In genomic region chr14:54353694-54354093, GRCh38 we compare ENCODE assay signal across 20 cellular contexts. TPM values are rescaled to one million over a fixed set of nuclear protein-coding genes. Genes with fewer than 3 reads are reported as not detected.
"Had no signal": no experiment of that assay in that cellular context is flagged by ENCODE, and none has a peak within 500 bp of the region (broad histone marks: within the 10 kb centered on the region; RNA-seq: fewer than 3 reads in every experiment).

No MANE protein-coding gene starts in this region.

- DNase-seq: activated CD4-positive, alpha-beta T cell treated with anti-CD3 and anti-CD28 coated beads, Interleukin-2, amount 50 U/mL, for 1 hour; activated CD8-positive, alpha-beta memory T cell treated with anti-CD3 and anti-CD28 coated beads, Interleukin-2, amount 50 U/mL, for 4 hours; activated effector memory CD4-positive, alpha-beta T cell treated with Interleukin-2 at 50 U/mL for 16 hours; activated naive CD4-positive, alpha-beta T cell treated with anti-CD3 and anti-CD28 coated beads, Interleukin-2, amount 50 U/mL, for 16 hours; activated T-cell treated with anti-CD3 and anti-CD28 coated beads, Interleukin-2, amount 50 U/mL, for 48 hours; erythroblast; foreskin melanocyte; kidney; left ventricle myocardium superior; mesendoderm; naive thymus-derived CD8-positive, alpha-beta T cell; stimulated activated CD4-positive, alpha-beta T cell treated with anti-CD3 and anti-CD28 coated beads, Interleukin-12 subunit alpha, Interleukin-12 subunit beta, amount 100 ng/mL, for 4 hours; stimulated activated CD4-positive, alpha-beta T cell treated with anti-CD3 and anti-CD28 coated beads, Interleukin-2, amount 100 ng/mL, for 24 hours; stimulated activated naive CD8-positive, alpha-beta T cell treated with anti-CD3 and anti-CD28 coated beads, Interleukin-15, Interleukin-2, amounts not matched to agents 100 U/mL and 50 U/mL, for 24 hours; T1000; transverse colon had no signal

- H3K27ac ChIP-seq: ascending aorta, coronary artery, vagina had no signal

- H3K9me3 ChIP-seq: ascending aorta, transverse colon, vagina had no signal

- H3K4me3 ChIP-seq: ascending aorta, coronary artery, transverse colon, vagina had no signal

- H3K4me1 ChIP-seq: ascending aorta had no signal

- H3K27me3 ChIP-seq: ascending aorta, transverse colon, vagina had no signal

- ATAC-seq: activated CD4-positive, CD25-positive, alpha-beta regulatory T cell treated with anti-CD3 and anti-CD28 coated beads, Interleukin-2, amount 50 U/mL, for 24 hours; naive thymus-derived CD8-positive, alpha-beta T cell; stimulated activated naive CD8-positive, alpha-beta T cell treated with anti-CD3 and anti-CD28 coated beads, Interleukin-15, Interleukin-2, amounts not matched to agents 100 U/mL and 50 U/mL, for 24 hours had no signal

- H3K36me3 ChIP-seq: ascending aorta, transverse colon, vagina had no signal

RNA-seq across cellular contexts. Expression of gene CDKN3, which starts 43.1 kb away (rescaled TPM):
- total RNA-seq: ascending aorta had no signal
